In the genomic region with DNA sequence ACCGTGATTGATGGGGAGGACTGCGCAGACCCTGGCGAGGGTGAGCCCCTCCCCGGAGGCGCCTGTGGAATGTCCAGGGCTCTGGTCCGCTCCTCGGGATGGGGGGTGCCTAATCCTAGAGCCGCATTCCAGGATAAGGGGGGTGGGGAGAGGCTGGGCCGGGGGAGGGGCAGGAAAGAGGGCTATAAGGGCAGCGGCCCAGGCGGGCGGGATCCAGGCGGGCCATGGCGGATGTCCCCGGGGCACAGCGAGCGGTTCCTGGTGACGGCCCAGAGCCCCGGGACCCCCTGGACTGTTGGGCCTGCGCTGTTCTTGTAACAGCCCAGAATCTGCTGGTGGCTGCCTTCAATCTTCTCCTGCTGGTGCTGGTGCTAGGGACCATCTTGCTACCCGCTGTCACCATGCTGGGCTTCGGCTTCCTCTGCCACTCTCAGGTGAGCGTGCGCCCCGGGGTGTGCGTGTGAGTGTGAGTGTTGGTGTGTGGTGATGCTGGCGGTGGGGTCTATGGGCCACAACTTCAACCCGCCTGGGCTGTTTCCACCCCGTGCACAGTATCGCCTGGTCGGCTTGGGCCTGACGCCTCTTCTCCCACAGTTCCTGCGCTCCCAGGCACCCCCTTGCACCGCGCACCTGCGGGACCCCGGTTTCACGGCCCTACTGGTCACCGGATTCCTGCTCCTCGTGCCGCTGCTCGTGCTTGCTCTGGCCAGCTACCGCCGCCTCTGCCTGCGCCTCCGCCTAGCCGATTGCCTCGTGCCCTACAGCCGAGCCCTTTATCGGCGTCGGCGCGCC, we compare ENCODE assay signal across 8 cellular contexts. TPM values are rescaled to one million over a fixed set of nuclear protein-coding genes. Genes with fewer than 3 reads are reported as not detected.
A peak's percentile ranks its signal among the peaks of the same experiment; 100 is the strongest.
DNase-seq lines count a peak whose midpoint lies in the region; ATAC-seq, FAIRE-seq and TF ChIP-seq lines count a peak whose summit lies in the region.
"Had no signal": no experiment of that assay in that cellular context is flagged by ENCODE, and none has a peak within 500 bp of the region (broad histone marks: within the 10 kb centered on the region; RNA-seq: fewer than 3 reads in every experiment).

TSS of gene TMEM88 (plus strand) at position 216 of the 792 bp plus-strand sequence. CDS start at position 225, 9 bp downstream.

- FAIRE-seq in kidney (lab: Jason Lieb, UNC): no peak

- H3K36me3 ChIP-seq in Karpas-422 (ENCODE audit: insufficient read depth, low read length) (peaks cover 17% of the 10 kb centered on the region; the same call in 1 of the 2 replicates), kidney (ENCODE audit: control insufficient read depth in 1 of 2, insufficient read depth in 2 of 2, low read length in 2 of 2) (peaks cover 13 to 28% of the 10 kb centered on the region in 2 donors), stomach smooth muscle (ENCODE audit: control insufficient read depth in 2 of 2, insufficient read depth in 2 of 2, low read length in 2 of 2) (peaks cover 17 to 33% of the 10 kb centered on the region in 2 donors)

- intact Hi-C loops in kidney (cut with DNase I): no loop called here
- intact Hi-C loops in Calu3 (cut with micrococcal nuclease; ENCODE audit: unreplicated experiment): loop anchor here (10.0 kb wide), 1 partner anchor 110 kb away; no protein-coding TSS in a partner anchor

- BruUV-seq in Calu3 (replicated peaks; lab: Mats Ljungman, UMichigan): no TSS peak

- no peak within 1 kb of the TSS for H3K27ac Mint-ChIP-seq in Calu3 (ENCODE audit: unreplicated experiment)

- H4K20me1 ChIP-seq in Karpas-422 (ENCODE audit: insufficient read depth, low read depth, low read length): no peaks in the 10 kb centered on the region

- peaks cover 25% of the 10 kb centered on the region for H3K79me2 ChIP-seq in Karpas-422 (ENCODE audit: low read length)

- no peaks in the 10 kb centered on the region for H3K9me2 ChIP-seq in Karpas-422 (replicated peaks; ENCODE audit: insufficient read depth, low read length)

- CTCF ChIA-PET in Calu3 (lab: Charles Lee): no interaction called here

- peak within 1 kb of the TSS; percentile 84 for H3K9ac ChIP-seq in Karpas-422 (ENCODE audit: low read length)
- peak within 1 kb of the TSS; percentile 36 to 55 for H3K9ac ChIP-seq in kidney (ENCODE audit: low read length in 2 of 2)
- peak within 1 kb of the TSS in 1 of 2 donors; percentile 42 for H3K9ac ChIP-seq in stomach smooth muscle (ENCODE audit: low read length in 2 of 2)

- ATAC-seq in HG03045 (IDR thresholded peaks at IDR 0.05; ENCODE audit: unreplicated experiment): no peak

- no peaks in the 10 kb centered on the region for H3K9me3 Mint-ChIP-seq in Calu3 (ENCODE audit: low read depth, unreplicated experiment)

- H3K4me2 ChIP-seq in Karpas-422 (ENCODE audit: low read depth, low read length, poor library complexity, severe bottlenecking): peak within 1 kb of the TSS; percentile 91

- H3K4me3 Mint-ChIP-seq in Calu3 (ENCODE audit: low read depth, unreplicated experiment): no peak within 1 kb of the TSS

- peaks cover 32% of the 10 kb centered on the region for H3K36me3 Mint-ChIP-seq in Calu3 (ENCODE audit: insufficient read depth, unreplicated experiment)

- H3K27me3 Mint-ChIP-seq in Calu3 (ENCODE audit: unreplicated experiment): no peaks in the 10 kb centered on the region

- peak within 1 kb of the TSS; percentile 76 for H3K4me3 ChIP-seq in Karpas-422 (ENCODE audit: low read length)
- peak within 1 kb of the TSS; percentile 36 to 73 for H3K4me3 ChIP-seq in kidney (ENCODE audit: low read length in 2 of 2)
- H3K4me3 ChIP-seq in stomach smooth muscle (ENCODE audit: low read length in 2 of 2): peak within 1 kb of the TSS in 1 of 2 donors; percentile 97

- peak; percentile 58 for DNase-seq in Karpas-422
- DNase-seq in amniotic epithelial cell (ENCODE audit: low read depth): peak; percentile 85
- DNase-seq in kidney: peak; percentile 84
- DNase-seq in Calu3: no peak
- no peak for DNase-seq in NCI-H526 (lab: John Stamatoyannopoulos, UW)
- DNase-seq: NCI-H1930 had no signal

- no peaks in the 10 kb centered on the region for H3K4me1 Mint-ChIP-seq in Calu3 (ENCODE audit: low read depth, unreplicated experiment)

- H3K4me1 ChIP-seq in Karpas-422 (ENCODE audit: low read length): peaks cover 58% of the 10 kb centered on the region
- peaks cover 4 to 33% of the 10 kb centered on the region in 2 donors for H3K4me1 ChIP-seq in kidney (ENCODE audit: control insufficient read depth in 1 of 2, insufficient read depth in 1 of 2, low read depth in 1 of 2, low read length in 2 of 2)
- H3K4me1 ChIP-seq in stomach smooth muscle (ENCODE audit: control insufficient read depth, insufficient read depth, low read length): peaks cover 49% of the 10 kb centered on the region

- H3K27me3 ChIP-seq in Karpas-422 (ENCODE audit: low read length): no peaks in the 10 kb centered on the region
- H3K27me3 ChIP-seq in stomach smooth muscle (ENCODE audit: control insufficient read depth in 1 of 2, insufficient read depth in 2 of 2, low read length in 2 of 2): no peaks in the 10 kb centered on the region

- TF ChIP-seq CTCF in kidney (IDR thresholded peaks at IDR 0.05; ENCODE audit: borderline replicate concordance, extremely low read depth, insufficient read depth) (no peak), Calu3 (IDR thresholded peaks at IDR 0.05; ENCODE audit: unreplicated experiment) (no peak)

- H3K9me3 ChIP-seq in Karpas-422 (ENCODE audit: low read length) (no peaks in the 10 kb centered on the region), kidney (ENCODE audit: control insufficient read depth in 1 of 2, low read length in 2 of 2) (no peaks in the 10 kb centered on the region), stomach smooth muscle (ENCODE audit: control insufficient read depth in 2 of 2, low read length in 2 of 2) (no peaks in the 10 kb centered on the region)

- H3K27ac ChIP-seq in Karpas-422 (ENCODE audit: low read length): peak within 1 kb of the TSS; percentile 91
- H3K27ac ChIP-seq in kidney (ENCODE audit: low read depth in 2 of 2, low read length in 2 of 2): peak within 1 kb of the TSS; percentile 36 to 93
- H3K27ac ChIP-seq in stomach smooth muscle (ENCODE audit: low read length): peak within 1 kb of the TSS; percentile 89

- H2AFZ ChIP-seq in Karpas-422 (ENCODE audit: low read length): no peak within 1 kb of the TSS

RNA-seq across cellular contexts. Expression of gene TMEM88, which starts in this region (rescaled TPM):
- total RNA-seq in Karpas-422 (2014; rRNA removed; shearing (Covaris generic); ENCODE audit: low replicate concordance): 0.69 and 1.4 TPM in 2 replicates
- total RNA-seq in kidney: 17.6 TPM
- polyA plus RNA-seq in kidney (ENCODE audit: insufficient read depth, low read depth, low replicate concordance): 59.8 TPM
- 2.9 and 3.6 TPM in 2 replicates for total RNA-seq in Calu3 (2022)

Comparison
In these comparisons a context has a peak if more than half of its experiments do, and no peak if none do; other contexts are left out.
1. DNase-seq: peak in Karpas-422 (single experiment), amniotic epithelial cell (single experiment) and kidney (single experiment); none in Calu3 (single experiment) and NCI-H526 (0 of 2).
2. Peak in every context shown above with its lines, with median percentiles within 50 percentile points of each other: H3K27ac ChIP-seq.